Comparison of ENCODE assay signal across 8 cellular contexts in genomic region chr3:129428382-129429079, GRCh38.
A peak's percentile ranks its signal among the peaks of the same experiment; 100 is the strongest.
DNase-seq lines count a peak whose midpoint lies in the region; ATAC-seq lines count a peak whose summit lies in the region.

TSS of gene EFCAB12 (minus strand) at chr3:129428636. CDS start at chr3:129428488, 148 bp downstream.

- H3K27me3 ChIP-seq in ACC112 (ENCODE audit: insufficient read depth, low read length) = no peaks in the 10 kb centered on the region; the same call in 1 of the 2 replicates
- H3K27me3 ChIP-seq in effector memory CD4-positive, alpha-beta T cell (replicated peaks; ENCODE audit: control insufficient read depth, insufficient read depth, low read length, poor library complexity, severe bottlenecking) = no peaks in the 10 kb centered on the region

- peaks cover 22% of the 10 kb centered on the region for H3K36me3 ChIP-seq in ACC112 (ENCODE audit: insufficient read depth, low read length)
- peaks cover 26% of the 10 kb centered on the region for H3K36me3 ChIP-seq in effector memory CD4-positive, alpha-beta T cell (ENCODE audit: control insufficient read depth, insufficient read depth, low read length)

- DNase-seq in NCI-H510A treated with DMSO at 0.1 percent for 48 hours (lab: John Stamatoyannopoulos, UW) (peak; percentile 81), medulla oblongata (ENCODE audit: extremely low spot score) (peak; percentile 98)
- peak; percentile 58 to 76 (median 62) for DNase-seq in activated CD8-positive, alpha-beta memory T cell treated with anti-CD3 and anti-CD28 coated beads for 48 hours (ENCODE audit: low read depth in 2 of 3, low spot score in 2 of 3)
- peak; percentile 75 to 91 (median 85) for DNase-seq in effector memory CD4-positive, alpha-beta T cell
- peak; percentile 56 to 81 (median 77) for DNase-seq in stimulated activated CD4-positive, alpha-beta T cell treated with anti-CD3 and anti-CD28 coated beads, TNF-alpha, amount 100 ng/mL, for 1 hour (ENCODE audit: low read depth in 3 of 3, low spot score in 1 of 3)

- H3K4me3 ChIP-seq in ACC112 (ENCODE audit: low read depth, low read length) = peak within 1 kb of the TSS; percentile 81
- H3K4me3 ChIP-seq in effector memory CD4-positive, alpha-beta T cell (ENCODE audit: insufficient read depth, low read depth, low read length, poor library complexity, severe bottlenecking) = peak within 1 kb of the TSS; percentile 55

- H2AFZ ChIP-seq in ACC112 (ENCODE audit: low read length, unreplicated experiment) = peak within 1 kb of the TSS; percentile 71

- H3K9me3 ChIP-seq in effector memory CD4-positive, alpha-beta T cell (ENCODE audit: control insufficient read depth, low read length) = no peaks in the 10 kb centered on the region

- H3K27ac ChIP-seq in ACC112 (ENCODE audit: low read depth, low read length) = peak within 1 kb of the TSS; percentile 21; the same call in 1 of the 2 replicates
- peak within 1 kb of the TSS; percentile 56 for H3K27ac ChIP-seq in effector memory CD4-positive, alpha-beta T cell (ENCODE audit: insufficient read depth, low read length, poor library complexity, severe bottlenecking)

- H3K79me2 ChIP-seq in ACC112 (ENCODE audit: control insufficient read depth, insufficient read depth, low read length, unreplicated experiment) = no peaks in the 10 kb centered on the region

- peaks cover 10% of the 10 kb centered on the region for H3K4me1 ChIP-seq in ACC112 (ENCODE audit: control insufficient read depth, insufficient read depth, low read length, unreplicated experiment)
- peaks cover 7% of the 10 kb centered on the region for H3K4me1 ChIP-seq in effector memory CD4-positive, alpha-beta T cell (ENCODE audit: control insufficient read depth, insufficient read depth, low read length, poor library complexity, severe bottlenecking)

- ATAC-seq in GM18867 (IDR thresholded peaks at IDR 0.05; ENCODE audit: unreplicated experiment) (peak; percentile 90), HG03139 (IDR thresholded peaks at IDR 0.05; ENCODE audit: unreplicated experiment) (peak; percentile 91)

Comparison
In these comparisons a context has a peak if more than half of its experiments do, and no peak if none do; other contexts are left out.
1. Peak in every context shown above with its lines: DNase-seq, ATAC-seq, H3K4me3 ChIP-seq and H3K27ac ChIP-seq.